15 cellular contexts compared by ENCODE assay signal in genomic region chr13:101594936-101595335, GRCh38.
DNase-seq lines count a peak whose midpoint lies in the region; ATAC-seq and TF ChIP-seq lines count a peak whose summit lies in the region.
"Had no signal": no experiment of that assay in that cellular context is flagged by ENCODE, and none has a peak within 500 bp of the region (broad histone marks: within the 10 kb centered on the region; RNA-seq: fewer than 3 reads in every experiment).

No MANE protein-coding gene starts in this region.

- no peak for TF ChIP-seq CTCF in neural progenitor cell (IDR thresholded peaks at IDR 0.05)

- H3F3A ChIP-seq in neural progenitor cell (ENCODE audit: low read depth), result no peaks in the 10 kb centered on the region

- H3K4me1 ChIP-seq in neural progenitor cell, result no peaks in the 10 kb centered on the region
- H3K4me1 ChIP-seq: BLaER1 treated with 17β-estradiol and CSF1 and Interleukin-3, amounts not matched to agents 10 nM and 100 nM had no signal

- ATAC-seq in GM18508 (IDR thresholded peaks at IDR 0.05; ENCODE audit: insufficient read depth, unreplicated experiment) (peak; percentile 82), GM21381 (IDR thresholded peaks at IDR 0.05; ENCODE audit: unreplicated experiment) (peak; percentile 42), HG03354 (IDR thresholded peaks at IDR 0.05; ENCODE audit: poor library complexity, severe bottlenecking, unreplicated experiment) (peak; percentile 73), GM21737 (IDR thresholded peaks at IDR 0.05; ENCODE audit: unreplicated experiment) (no peak)
- ATAC-seq: HCT116 had no signal

- no peaks in the 10 kb centered on the region for H4K20me1 ChIP-seq in neural progenitor cell (ENCODE audit: low read depth)
- H4K20me1 ChIP-seq: BLaER1 treated with 17β-estradiol and CSF1 and Interleukin-3, amounts not matched to agents 10 nM and 100 nM had no signal

- peak overlapping the region; percentile 54 for H2AFZ ChIP-seq in neural progenitor cell (replicated peaks)

- no peaks in the 10 kb centered on the region for H3K4me1 Mint-ChIP-seq in neural progenitor cell
- H3K4me1 Mint-ChIP-seq: CD4-positive, CD25-positive, alpha-beta regulatory T cell; IgD-negative memory B cell had no signal

- H3K4me3 Mint-ChIP-seq in neural progenitor cell, result no peak overlapping the region
- H3K4me3 Mint-ChIP-seq: CD4-positive, CD25-positive, alpha-beta regulatory T cell; IgD-negative memory B cell had no signal

- H3K4me3 ChIP-seq in neural progenitor cell, result no peak overlapping the region
- H3K4me3 ChIP-seq: BLaER1 treated with 17β-estradiol and CSF1 and Interleukin-3, amounts not matched to agents 10 nM and 100 nM had no signal

- H3K9ac ChIP-seq in neural progenitor cell, result no peak overlapping the region
- H3K9ac ChIP-seq: BLaER1 treated with 17β-estradiol and CSF1 and Interleukin-3, amounts not matched to agents 10 nM and 100 nM had no signal

- peaks cover 5% of the 10 kb centered on the region for H3K9me3 Mint-ChIP-seq in neural progenitor cell

- no peaks in the 10 kb centered on the region for H3K79me2 ChIP-seq in neural progenitor cell (ENCODE audit: low read depth)

- no peaks in the 10 kb centered on the region for H3K9me3 ChIP-seq in neural progenitor cell (ENCODE audit: low read depth)

- no peaks in the 10 kb centered on the region for H3K27me3 ChIP-seq in neural progenitor cell
- H3K27me3 ChIP-seq: BLaER1 treated with 17β-estradiol and CSF1 and Interleukin-3, amounts not matched to agents 10 nM and 100 nM had no signal

- H3K36me3 Mint-ChIP-seq in neural progenitor cell, result no peaks in the 10 kb centered on the region
- H3K36me3 Mint-ChIP-seq: CD4-positive, CD25-positive, alpha-beta regulatory T cell; IgD-negative memory B cell had no signal

- H3K4me2 ChIP-seq in neural progenitor cell, result no peak overlapping the region
- H3K4me2 ChIP-seq: BLaER1 treated with 17β-estradiol and CSF1 and Interleukin-3, amounts not matched to agents 10 nM and 100 nM had no signal

- no peak overlapping the region for H3K27ac Mint-ChIP-seq in neural progenitor cell
- H3K27ac Mint-ChIP-seq: CD4-positive, CD25-positive, alpha-beta regulatory T cell; IgD-negative memory B cell had no signal

- no peak overlapping the region for H3K27ac ChIP-seq in neural progenitor cell
- H3K27ac ChIP-seq: BLaER1 treated with 17β-estradiol and CSF1 and Interleukin-3, amounts not matched to agents 10 nM and 100 nM had no signal

- H3K36me3 ChIP-seq in neural progenitor cell, result no peaks in the 10 kb centered on the region
- H3K36me3 ChIP-seq: BLaER1 treated with 17β-estradiol and CSF1 and Interleukin-3, amounts not matched to agents 10 nM and 100 nM had no signal

- no peak for DNase-seq in neural progenitor cell (ENCODE audit: low spot score)
- no peak for DNase-seq in RKO (ENCODE audit: low spot score)
- no peak for DNase-seq in activated CD4-positive, alpha-beta T cell treated with anti-CD3 and anti-CD28 coated beads, Interleukin-2, amount 50 U/mL, for 48 hours
- no peak for DNase-seq in NCI-H1092 treated with DMSO at 0.1 percent for 48 hours (lab: John Stamatoyannopoulos, UW)
- DNase-seq: ACHN; CD4-positive, CD25-positive, alpha-beta regulatory T cell; DMS53; KG1 had no signal

- H3K27me3 Mint-ChIP-seq in neural progenitor cell (ENCODE audit: insufficient read depth, low read depth), result no peaks in the 10 kb centered on the region
- H3K27me3 Mint-ChIP-seq: CD4-positive, CD25-positive, alpha-beta regulatory T cell; IgD-negative memory B cell had no signal
